ENCODE assay signal across 10 cellular contexts in genomic region chr11:67558084-67558772, GRCh38. TPM values are rescaled to one million over a fixed set of nuclear protein-coding genes. Genes with fewer than 3 reads are reported as not detected.
DNase-seq lines count a peak whose midpoint lies in the region; ATAC-seq, FAIRE-seq and TF ChIP-seq lines count a peak whose summit lies in the region.
"Had no signal": no experiment of that assay in that cellular context is flagged by ENCODE, and none has a peak within 500 bp of the region (broad histone marks: within the 10 kb centered on the region; RNA-seq: fewer than 3 reads in every experiment).

No MANE protein-coding gene starts in this region.

- peak overlapping the region; percentile 67 to 85 for H3K27ac ChIP-seq in lung (ENCODE audit: low read depth in 1 of 2, low read length in 1 of 2)
- H3K27ac ChIP-seq: suprapubic skin had no signal

- H3K4me3 ChIP-seq in epithelial cell of esophagus (ENCODE audit: low read length) (no peak overlapping the region), lung (no peak overlapping the region)
- H3K4me3 ChIP-seq: suprapubic skin had no signal

- DNase-seq in epithelial cell of esophagus (ENCODE audit: low read depth) (peak; percentile 11), lung (ENCODE audit: low spot score) (peak; percentile 56), urothelium cell line (ENCODE audit: low spot score) (no peak), CD1c-positive myeloid dendritic cell (ENCODE audit: extremely low spot score) (no peak), DMS79 treated with DMSO at 0.1 percent for 48 hours (lab: John Stamatoyannopoulos, UW) (no peak)
- DNase-seq in activated CD4-positive, CD25-positive, alpha-beta regulatory T cell (lab: John Stamatoyannopoulos, UW), result no peak
- DNase-seq: KG1 had no signal

- no peaks in the 10 kb centered on the region for H3K36me3 ChIP-seq in lung (ENCODE audit: control insufficient read depth in 2 of 2, insufficient read depth in 2 of 2, low read length in 2 of 2)
- H3K36me3 ChIP-seq: suprapubic skin had no signal

- H3K27me3 ChIP-seq in lung (ENCODE audit: control insufficient read depth, insufficient read depth), result no peaks in the 10 kb centered on the region

- no peaks in the 10 kb centered on the region for H3K9me3 ChIP-seq in lung (ENCODE audit: control insufficient read depth in 2 of 2, insufficient read depth in 1 of 2, low read length in 1 of 2)
- H3K9me3 ChIP-seq: suprapubic skin had no signal

- 57 to 79% methylated on average over 19 of the region's 19 CpGs for WGBS in lung, 2 donors

- FAIRE-seq in urothelium cell line (lab: Jason Lieb, UNC), result peak; percentile 37

- peaks cover 0 to 5% of the 10 kb centered on the region in 2 donors for H3K4me1 ChIP-seq in lung (ENCODE audit: control insufficient read depth in 2 of 2, insufficient read depth in 2 of 2, low read length in 2 of 2)

- ATAC-seq in HG02588 (IDR thresholded peaks at IDR 0.05; ENCODE audit: unreplicated experiment) (peak; percentile 52), lung (ENCODE audit: insufficient read depth, low FRiP score) (peak; percentile 66), HG03565 (IDR thresholded peaks at IDR 0.05; ENCODE audit: unreplicated experiment) (no peak)

- TF ChIP-seq CTCF in epithelial cell of esophagus (IDR thresholded peaks at IDR 0.05; ENCODE audit: insufficient read depth, low read depth, low read length, missing control alignments), result no peak
- TF ChIP-seq CTCF in lung (IDR thresholded peaks at IDR 0.05; ENCODE audit: control extremely low read depth, extremely low read depth), result no peak

RNA-seq across cellular contexts. Expression of gene GSTP1, which starts 25.4 kb away (rescaled TPM):
- total RNA-seq in lung, result 100 to 1,000 TPM; 632 to 928 TPM
- polyA plus RNA-seq in lung, result 1,000 to 10,000 TPM; 1,119 to 2,206 TPM

RNA-seq across cellular contexts. Expression of gene CABP2, which starts 35.0 kb away (rescaled TPM):
- not detected for total RNA-seq in lung
- polyA plus RNA-seq in lung, result not detected
- total RNA-seq: suprapubic skin had no signal

RNA-seq across cellular contexts. Expression of gene NDUFV1, which starts 48.5 kb away (rescaled TPM):
- 100 to 1,000 TPM; 144 to 191 TPM for total RNA-seq in lung
- 100 to 1,000 TPM; 113 to 137 TPM for polyA plus RNA-seq in lung

RNA-seq across cellular contexts. Expression of gene CDK2AP2, which starts 50.3 kb away (rescaled TPM):
- 100 to 1,000 TPM in 1 of 2 donors, 10 to 100 TPM in 1; 21.7 to 128 TPM for total RNA-seq in lung
- 100 to 1,000 TPM; 114 to 149 TPM for polyA plus RNA-seq in lung

RNA-seq across cellular contexts. Expression of gene PITPNM1, which starts 53.1 kb away (rescaled TPM):
- total RNA-seq in lung, result 10 to 100 TPM; 36.4 to 67.3 TPM
- 10 to 100 TPM; 23.2 to 36.2 TPM for polyA plus RNA-seq in lung

Comparison
In these comparisons a context has a peak if more than half of its experiments do, and no peak if none do; other contexts are left out.
1. DNase-seq: peak in epithelial cell of esophagus (single experiment) and lung (single experiment); none in urothelium cell line (single experiment), activated CD4-positive, CD25-positive, alpha-beta regulatory T cell (0 of 4), CD1c-positive myeloid dendritic cell (single experiment) and DMS79 treated with DMSO at 0.1 percent for 48 hours (single experiment).